8 cellular contexts compared by ENCODE assay signal in genomic region chr1:2585318-2586092, GRCh38. TPM values are rescaled to one million over a fixed set of nuclear protein-coding genes. Genes with fewer than 3 reads are reported as not detected.
DNase-seq lines count a peak whose midpoint lies in the region; ATAC-seq and TF ChIP-seq lines count a peak whose summit lies in the region.

No MANE protein-coding gene starts in this region.

- H3K9me3 ChIP-seq in SK-N-SH (no peaks in the 10 kb centered on the region), parathyroid adenoma (ENCODE audit: control insufficient read depth, low read length) (no peaks in the 10 kb centered on the region)

- DNase-seq in AG08395 (ENCODE audit: low spot score) = peak; percentile 50
- DNase-seq in SK-N-SH = peak; percentile 82
- DNase-seq in activated naive CD4-positive, alpha-beta T cell treated with anti-CD3 and anti-CD28 coated beads, Interleukin-2, amount 50 U/mL, for 72 hours (ENCODE audit: low spot score in 2 of 2) = peak; percentile 59 to 81
- peak; percentile 88 for DNase-seq in Right ventricle myocardium inferior (ENCODE audit: missing footprints)
- DNase-seq in ureter (ENCODE audit: low spot score) = peak; percentile 84

- no peak for TF ChIP-seq RAD21 in SK-N-SH (IDR thresholded peaks at IDR 0.05; ENCODE audit: low read length)

- POLR2A ChIA-PET in SK-N-SH (lab: Yijun Ruan, JAX) = interaction anchor here (0.6 to 1.3 kb wide), 6 partner anchors 24 to 194 kb away, joined by 3 to 5 read pairs (median 4); partner anchors contain the start of gene RER1

- H3F3A ChIP-seq in SK-N-SH (replicated peaks; ENCODE audit: insufficient read depth) = peaks cover 6% of the 10 kb centered on the region

- peaks cover 6% of the 10 kb centered on the region; the same call in 1 of the 2 replicates for H3K79me2 ChIP-seq in SK-N-SH (ENCODE audit: insufficient read depth)
- H3K79me2 ChIP-seq in parathyroid adenoma = no peaks in the 10 kb centered on the region

- H3K4me2 ChIP-seq in SK-N-SH (peak overlapping the region; percentile 93), parathyroid adenoma (ENCODE audit: low read length) (peak overlapping the region; percentile 98)

- peak overlapping the region; percentile 77 for H3K9ac ChIP-seq in SK-N-SH
- peak overlapping the region; percentile 35 for H3K9ac ChIP-seq in parathyroid adenoma

- peaks cover 0 to 5% of the 10 kb centered on the region in 2 donors for H3K9me3 Mint-ChIP-seq in activated naive CD4-positive, alpha-beta T cell treated with anti-CD3 and anti-CD28 coated beads, Interleukin-2, amount 50 U/mL, for 72 hours

- peak overlapping the region; percentile 45 to 88; a peak in 3 of 4 replicates for H3K27ac ChIP-seq in SK-N-SH (ENCODE audit: low read depth in 2 of 2, low read length in 1 of 2)
- peak overlapping the region; percentile 90 for H3K27ac ChIP-seq in parathyroid adenoma

- CTCF ChIA-PET in SK-N-SH (lab: Yijun Ruan, JAX) = interaction anchor here (1.2 to 3.0 kb wide), 4 partner anchors 37 to 125 kb away, joined by 3 to 13 read pairs (median 6); no protein-coding TSS in a partner anchor

- no peaks in the 10 kb centered on the region for H4K20me1 ChIP-seq in SK-N-SH (ENCODE audit: insufficient read depth)

- H3K27me3 ChIP-seq in SK-N-SH (ENCODE audit: insufficient read depth) = no peaks in the 10 kb centered on the region
- no peaks in the 10 kb centered on the region for H3K27me3 ChIP-seq in parathyroid adenoma (ENCODE audit: control insufficient read depth, insufficient read depth, low read length)

- H3K9me2 ChIP-seq in SK-N-SH = no peaks in the 10 kb centered on the region

- no peak for TF ChIP-seq EP300 in SK-N-SH (IDR thresholded peaks at IDR 0.05; ENCODE audit: borderline replicate concordance in 1 of 2, low read depth in 1 of 2, low read length in 1 of 2)

- H3K36me3 Mint-ChIP-seq in activated naive CD4-positive, alpha-beta T cell treated with anti-CD3 and anti-CD28 coated beads, Interleukin-2, amount 50 U/mL, for 72 hours = peaks cover 6 to 12% of the 10 kb centered on the region in 2 donors

- ATAC-seq in GM18861 (IDR thresholded peaks at IDR 0.05; ENCODE audit: unreplicated experiment) (peak; percentile 40), HG03460 (IDR thresholded peaks at IDR 0.05; ENCODE audit: unreplicated experiment) (peak; percentile 40), Right ventricle myocardium inferior (peak; percentile 38)
- peak; percentile 42 to 44 for ATAC-seq in activated naive CD4-positive, alpha-beta T cell treated with anti-CD3 and anti-CD28 coated beads, Interleukin-2, amount 50 U/mL, for 72 hours

- H2AFZ ChIP-seq in SK-N-SH (ENCODE audit: low read depth) (peak overlapping the region; percentile 63), parathyroid adenoma (peak overlapping the region; percentile 46)

- H3K36me3 ChIP-seq in SK-N-SH (replicated peaks in 1 of 2; ENCODE audit: control insufficient read depth in 1 of 2, insufficient read depth in 2 of 2, low read length in 1 of 2) (peaks cover 0 to 5% of the 10 kb centered on the region in 2 experiments), parathyroid adenoma (ENCODE audit: control insufficient read depth, insufficient read depth, low read length) (no peaks in the 10 kb centered on the region)

- H3K4me3 ChIP-seq in SK-N-SH (ENCODE audit: low read depth in 2 of 2, low read length in 1 of 2) (peak overlapping the region; percentile 70 to 86), parathyroid adenoma (ENCODE audit: low read depth, low read length) (peak overlapping the region; percentile 89)

- 5% methylated on average over 19 of the region's 28 CpGs for WGBS in SK-N-SH (ENCODE audit: low lambda C conversion rate)

- peak overlapping the region; percentile 94 to 98 for H3K27ac Mint-ChIP-seq in activated naive CD4-positive, alpha-beta T cell treated with anti-CD3 and anti-CD28 coated beads, Interleukin-2, amount 50 U/mL, for 72 hours

- TF ChIP-seq CTCF in SK-N-SH (IDR thresholded peaks at IDR 0.05) (no peak), parathyroid adenoma (IDR thresholded peaks at IDR 0.05) (no peak)

- H3K4me1 ChIP-seq in SK-N-SH (ENCODE audit: control insufficient read depth in 1 of 2, insufficient read depth in 2 of 2, low read depth in 1 of 2, low read length in 1 of 2) = peaks cover 0 to 29% of the 10 kb centered on the region in 2 experiments; a peak in 1 of 4 replicates
- peaks cover 7% of the 10 kb centered on the region for H3K4me1 ChIP-seq in parathyroid adenoma

- intact Hi-C loops in Right ventricle myocardium inferior (cut with DNase I) = loop anchor here (2.0 kb wide), 1 partner anchor 57 kb away; no protein-coding TSS in a partner anchor

TF ChIP-seq in SK-N-SH, 30 proteins besides CTCF, POLR2A, EP300 and RAD21:
- TF ChIP-seq MEF2A (IDR thresholded peaks at IDR 0.05; ENCODE audit: borderline replicate concordance, low read depth) (no peak), NRF1 (IDR thresholded peaks at IDR 0.05; ENCODE audit: low read depth, low read length) (no peak), MXI1 (IDR thresholded peaks at IDR 0.05; ENCODE audit: low read depth, low read length) (0 out of 2 replicates have a peak, but pooled peaks have one; percentile 13), GABPA (IDR thresholded peaks at IDR 0.05; ENCODE audit: low read depth) (peak; percentile 52), ELF1 (IDR thresholded peaks at IDR 0.05) (peak; percentile 17; the same call in 1 of the 2 replicates), FOXJ3 (CRISPR knock-in tag; IDR thresholded peaks at IDR 0.05) (no peak), YY1 (IDR thresholded peaks at IDR 0.05; ENCODE audit: low read depth) (no peak), FOXM1 (IDR thresholded peaks at IDR 0.05; ENCODE audit: low read depth) (no peak), TEAD4 (IDR thresholded peaks at IDR 0.05; ENCODE audit: borderline replicate concordance, insufficient read depth) (no peak), MAX (IDR thresholded peaks at IDR 0.05; ENCODE audit: low read depth) (peak; percentile 27; the same call in 1 of the 2 replicates)

RNA-seq across cellular contexts. Expression of gene PRXL2B, which starts 1.1 kb away (rescaled TPM):
- polyA plus RNA-seq in SK-N-SH (2012; rRNA removed) = 28.0 and 33.7 TPM in 2 replicates
- polyA plus RNA-seq in SK-N-SH (2012; cell fraction: cytosol; rRNA removed) = 13.0 and 22.1 TPM in 2 replicates
- polyA plus RNA-seq in SK-N-SH (2012; cell fraction: nucleus; rRNA removed) = 43.9 and 44.0 TPM in 2 replicates
- total RNA-seq in activated naive CD4-positive, alpha-beta T cell treated with anti-CD3 and anti-CD28 coated beads, Interleukin-2, amount 50 U/mL, for 72 hours = 10 to 100 TPM; 34.7 to 38.8 TPM
- total RNA-seq in Right ventricle myocardium inferior (12.2 TPM), ureter (37.1 TPM)

RNA-seq across cellular contexts. Expression of gene TNFRSF14, which starts 29.3 kb away (rescaled TPM):
- 0.19 and 0.28 TPM in 2 replicates for polyA plus RNA-seq in SK-N-SH (2012; rRNA removed)
- polyA plus RNA-seq in SK-N-SH (2012; cell fraction: cytosol; rRNA removed) = 0.03 and 0.08 TPM in 2 replicates
- polyA plus RNA-seq in SK-N-SH (2012; cell fraction: nucleus; rRNA removed) = 0.61 and 0.96 TPM in 2 replicates
- total RNA-seq in activated naive CD4-positive, alpha-beta T cell treated with anti-CD3 and anti-CD28 coated beads, Interleukin-2, amount 50 U/mL, for 72 hours = 100 to 1,000 TPM; 124 to 183 TPM
- total RNA-seq in Right ventricle myocardium inferior (15.7 TPM), ureter (160 TPM)

RNA-seq across cellular contexts. Expression of gene MMEL1, which starts 47.3 kb away (rescaled TPM):
- 0.16 and 0.26 TPM in 2 replicates for polyA plus RNA-seq in SK-N-SH (2012; rRNA removed)
- 0.22 and 0.35 TPM in 2 replicates for polyA plus RNA-seq in SK-N-SH (2012; cell fraction: cytosol; rRNA removed)
- polyA plus RNA-seq in SK-N-SH (2012; cell fraction: nucleus; rRNA removed) = 0.42 and 1.0 TPM in 2 replicates
- 1 to 10 TPM; 1.4 to 2.5 TPM for total RNA-seq in activated naive CD4-positive, alpha-beta T cell treated with anti-CD3 and anti-CD28 coated beads, Interleukin-2, amount 50 U/mL, for 72 hours
- total RNA-seq in Right ventricle myocardium inferior (0.35 TPM), ureter (18.1 TPM)

RNA-seq across cellular contexts. Expression of gene HES5, which starts 55.4 kb away (rescaled TPM):
- 0.03 and 0.05 TPM in 2 replicates for polyA plus RNA-seq in SK-N-SH (2012; rRNA removed)
- polyA plus RNA-seq in SK-N-SH (2012; cell fraction: cytosol; rRNA removed) = 0.06 TPM in 1 of 2 replicates, not detected in the other
- 0.14 and 0.20 TPM in 2 replicates for polyA plus RNA-seq in SK-N-SH (2012; cell fraction: nucleus; rRNA removed)
- under 1 TPM in 1 of 2 donors, not detected in 1; 0.19 TPM for total RNA-seq in activated naive CD4-positive, alpha-beta T cell treated with anti-CD3 and anti-CD28 coated beads, Interleukin-2, amount 50 U/mL, for 72 hours
- 1.3 TPM for total RNA-seq in Right ventricle myocardium inferior
- total RNA-seq in ureter = 0.57 TPM

RNA-seq across cellular contexts. Expression of gene PANK4, which starts 59.1 kb away (rescaled TPM):
- 15.1 and 16.6 TPM in 2 replicates for polyA plus RNA-seq in SK-N-SH (2012; rRNA removed)
- polyA plus RNA-seq in SK-N-SH (2012; cell fraction: cytosol; rRNA removed) = 5.9 and 8.7 TPM in 2 replicates
- 64.1 and 71.4 TPM in 2 replicates for polyA plus RNA-seq in SK-N-SH (2012; cell fraction: nucleus; rRNA removed)
- 10 to 100 TPM; 45.7 to 79.7 TPM for total RNA-seq in activated naive CD4-positive, alpha-beta T cell treated with anti-CD3 and anti-CD28 coated beads, Interleukin-2, amount 50 U/mL, for 72 hours
- total RNA-seq in Right ventricle myocardium inferior (46.4 TPM), ureter (29.9 TPM)

Comparison
In these comparisons a context has a peak if more than half of its experiments do, and no peak if none do; other contexts are left out.
1. Peak in every context shown above with its lines: DNase-seq, ATAC-seq, H3K4me3 ChIP-seq and H3K27ac ChIP-seq.